8 cellular contexts compared by ENCODE assay signal in genomic region chr22:38766076-38766777, GRCh38.
DNase-seq lines count a peak whose midpoint lies in the region; ATAC-seq, FAIRE-seq and TF ChIP-seq lines count a peak whose summit lies in the region.

No MANE protein-coding gene starts in this region.

- FAIRE-seq in D721Med (lab: Jason Lieb, UNC) = no peak

- no peak overlapping the region for H3K27ac ChIP-seq in brain microvascular endothelial cell

- ATAC-seq in HG03520 (IDR thresholded peaks at IDR 0.05; ENCODE audit: unreplicated experiment) (no peak), HG02763 (IDR thresholded peaks at IDR 0.05; ENCODE audit: unreplicated experiment) (no peak)

- no peaks in the 10 kb centered on the region for H3K36me3 ChIP-seq in brain microvascular endothelial cell (replicated peaks)

- H3K4me3 ChIP-seq in brain microvascular endothelial cell (ENCODE audit: low read depth, low read length) = no peak overlapping the region

- TF ChIP-seq CTCF in D721Med (IDR thresholded peaks at IDR 0.05; ENCODE audit: insufficient read depth, missing control alignments) (peak; percentile 72), brain microvascular endothelial cell (IDR thresholded peaks at IDR 0.05; ENCODE audit: low read depth, low read length, missing control alignments) (peak; percentile 97)

- DNase-seq in D721Med (ENCODE audit: insufficient read length, low spot score) (peak; percentile 72), HPDE6-E6E7 (ENCODE audit: extremely low spot score) (peak; percentile 95), SHP77 treated with DMSO at 0.1 percent for 48 hours (lab: John Stamatoyannopoulos, UW) (peak; percentile 47), brain microvascular endothelial cell (peak; percentile 42), inferior parietal cortex (ENCODE audit: extremely low spot score) (peak; percentile 70)
- peak; percentile 44 for DNase-seq in stimulated activated CD4-positive, alpha-beta T cell treated with anti-CD3 and anti-CD28 coated beads, Interleukin-4, amount 100 ng/mL, for 24 hours

- no peaks in the 10 kb centered on the region for H3K27me3 ChIP-seq in brain microvascular endothelial cell (replicated peaks)

- in situ Hi-C loops in brain microvascular endothelial cell (cut with HindIII; ENCODE audit: low pct_ligation_motif_present, low sequenced_read_pairs) = no loop called here

Comparison
In these comparisons a context has a peak if more than half of its experiments do, and no peak if none do; other contexts are left out.
1. DNase-seq: peak in every context shown above with its lines; median percentile 95 in HPDE6-E6E7; 72 in D721Med; 70 in inferior parietal cortex; 47 in SHP77 treated with DMSO at 0.1 percent for 48 hours; 44 in stimulated activated CD4-positive, alpha-beta T cell treated with anti-CD3 and anti-CD28 coated beads, Interleukin-4, amount 100 ng/mL, for 24 hours; 42 in brain microvascular endothelial cell.